Comparison of ENCODE assay signal across 10 cellular contexts in genomic region chr12:69527506-69528272, GRCh38. TPM values are rescaled to one million over a fixed set of nuclear protein-coding genes. Genes with fewer than 3 reads are reported as not detected.
A peak's percentile ranks its signal among the peaks of the same experiment; 100 is the strongest.
DNase-seq lines count a peak whose midpoint lies in the region; ATAC-seq and TF ChIP-seq lines count a peak whose summit lies in the region.
"Had no signal": no experiment of that assay in that cellular context is flagged by ENCODE, and none has a peak within 500 bp of the region (broad histone marks: within the 10 kb centered on the region; RNA-seq: fewer than 3 reads in every experiment).

No MANE protein-coding gene starts in this region.

- no peak overlapping the region for H4K12ac ChIP-seq in trophoblast cell (ENCODE audit: low read depth, low read length)

- peak; percentile 31; the same call in 1 of the 2 replicates for ATAC-seq in Panc1
- ATAC-seq in GM19463 (IDR thresholded peaks at IDR 0.05; ENCODE audit: unreplicated experiment), result no peak
- no peak for ATAC-seq in HG03378 (IDR thresholded peaks at IDR 0.05; ENCODE audit: unreplicated experiment)

- H4K8ac ChIP-seq in trophoblast cell (ENCODE audit: low read depth, low read length), result no peak overlapping the region

- H2AFZ ChIP-seq in trophoblast cell (ENCODE audit: insufficient read depth, low read length, poor library complexity), result no peak overlapping the region

- no peak overlapping the region for H2BK12ac ChIP-seq in trophoblast cell (ENCODE audit: low read length)

- TF ChIP-seq CTCF in Panc1 (IDR thresholded peaks at IDR 0.05), result no peak

- H3K4me1 ChIP-seq in Panc1 (ENCODE audit: control insufficient read depth, insufficient read depth, low read length) (peaks cover 5% of the 10 kb centered on the region), trophoblast cell (ENCODE audit: control insufficient read depth in 1 of 2, insufficient read depth in 2 of 2, low read length in 2 of 2) (peaks cover 0 to 17% of the 10 kb centered on the region in 2 experiments)

- DNase-seq in Daoy (ENCODE audit: low read depth) (peak; percentile 52), Panc1 (ENCODE audit: low read depth, low spot score) (no peak), epithelial cell of prostate (ENCODE audit: low read depth, low spot score) (peak; percentile 49), trophoblast cell (peak; percentile 9 to 84), NCI-H146 (lab: John Stamatoyannopoulos, UW) (no peak)
- no peak for DNase-seq in activated CD4-positive, alpha-beta T cell treated with anti-CD3 and anti-CD28 coated beads for 1 hour
- DNase-seq: DMS79 treated with DMSO at 0.1 percent for 48 hours, endodermal cell had no signal

- no peak overlapping the region for H3K4me2 ChIP-seq in trophoblast cell (ENCODE audit: low read length)

- no peak overlapping the region for H3K23ac ChIP-seq in trophoblast cell (ENCODE audit: low read length)

- H3K79me1 ChIP-seq in trophoblast cell (ENCODE audit: low read length), result peaks cover 4% of the 10 kb centered on the region

- POLR2A ChIA-PET in Panc1 (lab: Charles Lee), result no interaction called here

- no peak overlapping the region for H2BK120ac ChIP-seq in trophoblast cell (ENCODE audit: insufficient read depth, low read length, poor library complexity)

- intact Hi-C loops in Panc1 (cut with micrococcal nuclease; ENCODE audit: unreplicated experiment), result no loop called here

- H3K18ac ChIP-seq in trophoblast cell (ENCODE audit: low read length), result no peak overlapping the region

- H3K4ac ChIP-seq in trophoblast cell (ENCODE audit: low read depth, low read length), result no peak overlapping the region

- no peaks in the 10 kb centered on the region; the same call in 1 of the 2 replicates for H3K36me3 ChIP-seq in Panc1 (ENCODE audit: control insufficient read depth, insufficient read depth, low read length)
- peaks cover 0 to 3% of the 10 kb centered on the region in 2 experiments for H3K36me3 ChIP-seq in trophoblast cell (ENCODE audit: control insufficient read depth in 1 of 2, insufficient read depth in 2 of 2, low read length in 2 of 2)

- in situ Hi-C loops in Panc1 (cut with HindIII; ENCODE audit: low pct_unique_long_range_greater_than_20kb, low sequenced_read_pairs), result no loop called here

- H2AK5ac ChIP-seq in trophoblast cell (ENCODE audit: low read length), result no peak overlapping the region

- H3K4me3 ChIP-seq in Panc1 (ENCODE audit: low read depth in 2 of 2, low read length in 2 of 2), result no peak overlapping the region
- no peak overlapping the region for H3K4me3 ChIP-seq in trophoblast cell (ENCODE audit: low read depth, low read length)

- H3K14ac ChIP-seq in trophoblast cell (ENCODE audit: low read length), result no peak overlapping the region

- H3K9ac ChIP-seq in trophoblast cell (ENCODE audit: low read length), result no peak overlapping the region

- BruUV-seq in Panc1 (replicated peaks; lab: Mats Ljungman, UMichigan), result no TSS peak

- H4K91ac ChIP-seq in trophoblast cell (ENCODE audit: low read depth, low read length), result no peak overlapping the region

- H3K9me3 ChIP-seq in Panc1 (ENCODE audit: control insufficient read depth, insufficient read depth, low read depth, low read length), result no peaks in the 10 kb centered on the region
- no peaks in the 10 kb centered on the region for H3K9me3 ChIP-seq in trophoblast cell (ENCODE audit: insufficient read depth, low read depth, low read length)

- no peaks in the 10 kb centered on the region for H3K27me3 ChIP-seq in Panc1 (ENCODE audit: control insufficient read depth, insufficient read depth, low read length)
- no peaks in the 10 kb centered on the region for H3K27me3 ChIP-seq in trophoblast cell (ENCODE audit: insufficient read depth, low read length)

- CTCF ChIA-PET in Panc1 (lab: Charles Lee), result interaction anchor here (0.6 kb wide), 1 partner anchor 171 kb away, joined by 10 read pairs; no protein-coding TSS in a partner anchor

- H3K79me2 ChIP-seq in trophoblast cell (ENCODE audit: control insufficient read depth, insufficient read depth, low read length, poor library complexity), result peaks cover 16% of the 10 kb centered on the region

- no peak overlapping the region for H2BK5ac ChIP-seq in trophoblast cell (ENCODE audit: low read depth, low read length, poor library complexity)

- H3K27ac ChIP-seq in Panc1 (ENCODE audit: low read length), result no peak overlapping the region
- peak overlapping the region; percentile 62 for H3K27ac ChIP-seq in epithelial cell of prostate
- H3K27ac ChIP-seq in trophoblast cell (ENCODE audit: low read depth, low read length), result peak overlapping the region; percentile 41

- no CpG with 5 or more reads among the region's 3 CpGs for WGBS in trophoblast cell (ENCODE audit: extremely low coverage, insufficient coverage, insufficient read length)

RNA-seq across cellular contexts. Expression of gene FRS2, which starts 57.5 kb away (rescaled TPM):
- 17.8 and 39.7 TPM in 2 replicates for total RNA-seq in Daoy (2014; rRNA removed; shearing (Covaris generic))
- 26.6 TPM for total RNA-seq in Panc1 (2021; ENCODE audit: unreplicated experiment)
- 8.2 TPM for polyA plus RNA-seq in Panc1 (2012; ENCODE audit: insufficient read length)
- 19.9 and 20.5 TPM in 2 replicates for polyA plus RNA-seq in trophoblast cell (2013)

RNA-seq across cellular contexts. Expression of gene CCT2, which starts 57.6 kb away (rescaled TPM):
- 735 and 797 TPM in 2 replicates for total RNA-seq in Daoy (2014; rRNA removed; shearing (Covaris generic))
- 270 TPM for total RNA-seq in Panc1 (2021; ENCODE audit: unreplicated experiment)
- polyA plus RNA-seq in Panc1 (2012; ENCODE audit: insufficient read length), result 207 TPM
- 301 and 316 TPM in 2 replicates for polyA plus RNA-seq in trophoblast cell (2013)

Comparison
In these comparisons a context has a peak if more than half of its experiments do, and no peak if none do; other contexts are left out.
1. DNase-seq: peak in Daoy (single experiment), epithelial cell of prostate (single experiment) and trophoblast cell (2 of 2); none in Panc1 (single experiment), activated CD4-positive, alpha-beta T cell treated with anti-CD3 and anti-CD28 coated beads for 1 hour (single experiment) and NCI-H146 (single experiment).